In the genomic region with DNA sequence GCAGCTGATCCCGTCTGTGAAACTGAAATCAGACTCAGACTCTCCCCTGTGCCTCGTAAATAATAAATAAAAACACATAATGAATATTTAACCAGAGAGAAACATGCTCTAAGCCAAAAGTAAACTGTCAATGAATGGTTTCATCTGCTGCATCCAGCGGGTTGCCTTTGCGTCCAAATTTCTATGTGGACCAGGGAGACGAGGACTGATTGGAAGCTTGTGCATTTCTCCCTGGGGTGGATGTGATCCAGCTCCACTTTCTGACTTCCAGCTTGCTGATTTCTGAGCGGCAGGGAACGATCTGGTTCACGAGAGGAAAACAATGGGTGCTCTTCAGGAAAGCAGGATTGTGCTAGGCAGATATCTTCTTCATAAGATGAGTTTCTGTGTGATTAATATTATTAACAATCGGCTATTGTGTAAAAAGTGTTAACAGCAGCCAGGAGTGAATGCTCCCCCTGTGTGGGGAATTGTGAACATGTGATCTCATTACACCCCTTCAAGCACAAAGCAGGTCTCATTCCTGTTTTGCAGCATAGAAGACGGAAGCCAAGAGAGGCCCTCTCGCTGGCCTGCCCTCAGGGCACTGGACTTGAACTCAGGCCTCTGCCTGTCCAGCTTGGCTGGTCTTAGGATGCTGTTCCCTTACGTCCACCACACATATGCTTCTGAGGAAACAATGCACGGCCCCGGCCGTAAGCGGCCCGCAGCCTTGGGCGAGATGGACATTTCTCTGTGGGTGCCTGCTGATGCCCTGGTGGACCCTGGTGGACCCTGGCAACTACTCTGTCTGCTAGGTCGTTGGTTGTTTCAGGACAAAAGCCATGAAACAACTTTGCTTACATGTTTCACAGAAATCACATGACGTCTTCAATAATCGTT, we compare ENCODE assay signal across 29 cellular contexts.
DNase-seq lines count a peak whose midpoint lies in the region; ATAC-seq, FAIRE-seq and TF ChIP-seq lines count a peak whose summit lies in the region.
"Had no signal": no experiment of that assay in that cellular context is flagged by ENCODE, and none has a peak within 500 bp of the region (broad histone marks: within the 10 kb centered on the region; RNA-seq: fewer than 3 reads in every experiment).

No MANE protein-coding gene starts in this region.

- CTCF ChIA-PET in HepG2 (lab: Yijun Ruan, JAX; ENCODE audit: low intra/inter-chr PET ratio, low total read pairs) = no interaction called here

- TF ChIP-seq EP300 in HepG2 (IDR thresholded peaks at IDR 0.05; ENCODE audit: low read depth in 2 of 2, low read length in 2 of 2) (no peak), HepG2 (CRISPR knock-in tag; IDR thresholded peaks at IDR 0.05; ENCODE audit: borderline replicate concordance) (no peak)

- no peak overlapping the region for H3K4me3 ChIP-seq in liver (ENCODE audit: low read depth in 1 of 3, low read length in 3 of 3)
- H3K4me3 ChIP-seq in HepG2 (replicated peaks in 1 of 3; ENCODE audit: insufficient read depth in 1 of 3, low read depth in 2 of 3, low read length in 3 of 3) = no peak overlapping the region
- H3K4me3 ChIP-seq in pancreas = no peak overlapping the region

- H3K27ac ChIP-seq in liver (ENCODE audit: low read depth in 1 of 2, low read length in 2 of 2) = peak overlapping the region; percentile 80 to 95
- H3K27ac ChIP-seq in HepG2 (ENCODE audit: extremely low read length, insufficient read depth, low read length) = no peak overlapping the region
- H3K27ac ChIP-seq in pancreas = no peak overlapping the region
- H3K27ac ChIP-seq: brain microvascular endothelial cell, dorsolateral prefrontal cortex, HL-60, KMS-11, VCaP had no signal

- no peaks in the 10 kb centered on the region for H3K9me3 ChIP-seq in liver (ENCODE audit: control insufficient read depth in 4 of 4, low read length in 3 of 4)
- no peaks in the 10 kb centered on the region for H3K9me3 ChIP-seq in HepG2 (ENCODE audit: low read length)
- H3K9me3 ChIP-seq in pancreas = no peaks in the 10 kb centered on the region

- ATAC-seq in HepG2 (no peak), pancreas (peak in 3 of 4 donors; percentile 19 to 38 (median 28)), HG03097 (IDR thresholded peaks at IDR 0.05; ENCODE audit: low FRiP score, unreplicated experiment) (no peak), GM21515 (IDR thresholded peaks at IDR 0.05; ENCODE audit: unreplicated experiment) (no peak)
- ATAC-seq: activated CD4-positive, alpha-beta T cell treated with anti-CD3 and anti-CD28 coated beads for 36 hours; activated T-helper 17 cell treated with anti-CD3 and anti-CD28 coated beads, Interleukin-2, amount 50 U/mL, for 72 hours; stimulated activated memory B cell treated with anti-CD40 and anti-IgM and Interleukin-4, amounts not matched to agents 10 μg/mL and 1 μg/mL and 100 μg/mL, for 72 hours had no signal

- H3K79me2 ChIP-seq in HepG2 (ENCODE audit: insufficient read depth, low read length) = no peaks in the 10 kb centered on the region

- TF ChIP-seq CTCF in liver (IDR thresholded peaks at IDR 0.05; ENCODE audit: low read depth, low read length, missing input control) = no peak
- no peak for TF ChIP-seq CTCF in HepG2 (CRISPR knock-in tag; IDR thresholded peaks at IDR 0.05)
- TF ChIP-seq CTCF in pancreas (IDR thresholded peaks at IDR 0.05) = no peak

- no peaks in the 10 kb centered on the region for H4K20me1 ChIP-seq in HepG2 (ENCODE audit: insufficient read depth, low read length)

- no peaks in the 10 kb centered on the region for H3K36me3 ChIP-seq in liver (ENCODE audit: control insufficient read depth in 4 of 4, insufficient read depth in 3 of 4, low read depth in 1 of 4, low read length in 3 of 4)
- H3K36me3 ChIP-seq in HepG2 (replicated peaks in 1 of 2; ENCODE audit: control insufficient read depth in 1 of 2, insufficient read depth in 2 of 2, low read length in 2 of 2) = no peaks in the 10 kb centered on the region
- no peaks in the 10 kb centered on the region for H3K36me3 ChIP-seq in pancreas
- H3K36me3 ChIP-seq: brain microvascular endothelial cell had no signal

- in situ Hi-C loops in HepG2 (cut with HindIII; ENCODE audit: extremely low pct_ligation_motif_present, low pct_unique_long_range_greater_than_20kb) = no loop called here

- no peak overlapping the region for H3K4me2 ChIP-seq in HepG2 (ENCODE audit: low read depth, low read length)
- H3K4me2 ChIP-seq: KMS-11 had no signal

- no peaks in the 10 kb centered on the region for H3K27me3 ChIP-seq in liver (ENCODE audit: control insufficient read depth in 4 of 4, insufficient read depth in 4 of 4, low read length in 3 of 4)
- peaks cover 2 to 25% of the 10 kb centered on the region in 2 experiments for H3K27me3 ChIP-seq in HepG2 (ENCODE audit: control insufficient read depth in 1 of 2, insufficient read depth in 2 of 2, low read length in 2 of 2)
- peaks cover 0 to 4% (median 0%) of the 10 kb centered on the region in 4 donors for H3K27me3 ChIP-seq in pancreas
- H3K27me3 ChIP-seq: brain microvascular endothelial cell had no signal

- TF ChIP-seq RAD21 in liver (IDR thresholded peaks at IDR 0.05) (no peak), HepG2 (CRISPR knock-in tag; IDR thresholded peaks at IDR 0.05) (no peak)

- H3K4me1 ChIP-seq in liver (ENCODE audit: control insufficient read depth in 4 of 4, insufficient read depth in 4 of 4, low read length in 3 of 4) = peaks cover 8 to 22% (median 15%) of the 10 kb centered on the region in 4 donors
- H3K4me1 ChIP-seq in HepG2 (ENCODE audit: insufficient read depth, low read length) = peaks cover 12% of the 10 kb centered on the region; the same call in 1 of the 2 replicates
- peaks cover 0 to 7% (median 4%) of the 10 kb centered on the region in 3 donors for H3K4me1 ChIP-seq in pancreas

- intact Hi-C loops in HepG2 (cut with micrococcal nuclease; ENCODE audit: unreplicated experiment) = no loop called here
- intact Hi-C loops in pancreas (cut with DNase I) = no loop called here

- FAIRE-seq in HepG2 (lab: Jason Lieb, UNC) (no peak), pancreas (lab: Jason Lieb, UNC) (no peak)
- FAIRE-seq: frontal cortex, H54, RCC 7860 had no signal

- TF ChIP-seq POLR2A in HepG2 (IDR thresholded peaks at IDR 0.05; ENCODE audit: insufficient read depth in 1 of 2, low read depth in 2 of 2, low read length in 2 of 2) = no peak

- BruUV-seq in HepG2 (replicated peaks; lab: Mats Ljungman, UMichigan) = no TSS peak

- H3K9ac ChIP-seq in liver (ENCODE audit: low read depth in 1 of 2, low read length in 2 of 2) (peak overlapping the region in 1 of 2 donors; percentile 39), HepG2 (ENCODE audit: insufficient read depth, low read depth, low read length) (no peak overlapping the region)
- H3K9ac ChIP-seq: KMS-11 had no signal

- DNase-seq in HepG2 (ENCODE audit: low spot score) = no peak
- peak; percentile 18 for DNase-seq in left kidney (ENCODE audit: low read depth, low spot score)
- no peak for DNase-seq in pancreas
- no peak for DNase-seq in GOT3 (lab: John Stamatoyannopoulos, UW)
- no peak for DNase-seq in D341Med (ENCODE audit: low spot score)
- DNase-seq: activated CD4-positive, alpha-beta T cell treated with anti-CD3 and anti-CD28 coated beads for 36 hours; activated naive CD4-positive, alpha-beta T cell treated with anti-CD3 and anti-CD28 coated beads, Interleukin-2, amount 50 U/mL, for 16 hours; brain microvascular endothelial cell; Calu3; DND-41; NCI-H2081; NCI-H226; NCI-H748 treated with DMSO at 0.1 percent for 48 hours; nephron progenitor cell; SIG-M5; SW 1271; T-helper 9 cell had no signal

- WGBS in liver = 34% methylated on average over 21 of the region's 21 CpGs
- WGBS in HepG2 (ENCODE audit: low lambda C conversion rate) = 19% methylated on average over 12 of the region's 21 CpGs
- WGBS in pancreas, 2 donors = 37 to 41% methylated on average over 21 of the region's 21 CpGs

- H2AFZ ChIP-seq in HepG2 (ENCODE audit: low read length) = no peak overlapping the region

- POLR2A ChIA-PET in HepG2 (lab: Yijun Ruan, JAX) = no interaction called here

TF ChIP-seq in liver, 16 proteins besides CTCF, POLR2A, EP300 and RAD21 (continues in another document):
- TF ChIP-seq HNF4G (IDR thresholded peaks at IDR 0.05) (no peak), TAF1 (conservative IDR thresholded peaks at IDR 0.05) (no peak), SP1 (IDR thresholded peaks at IDR 0.05) (no peak), FOXA2 (IDR thresholded peaks at IDR 0.05) (no peak)
- TF ChIP-seq, protein P1, sequence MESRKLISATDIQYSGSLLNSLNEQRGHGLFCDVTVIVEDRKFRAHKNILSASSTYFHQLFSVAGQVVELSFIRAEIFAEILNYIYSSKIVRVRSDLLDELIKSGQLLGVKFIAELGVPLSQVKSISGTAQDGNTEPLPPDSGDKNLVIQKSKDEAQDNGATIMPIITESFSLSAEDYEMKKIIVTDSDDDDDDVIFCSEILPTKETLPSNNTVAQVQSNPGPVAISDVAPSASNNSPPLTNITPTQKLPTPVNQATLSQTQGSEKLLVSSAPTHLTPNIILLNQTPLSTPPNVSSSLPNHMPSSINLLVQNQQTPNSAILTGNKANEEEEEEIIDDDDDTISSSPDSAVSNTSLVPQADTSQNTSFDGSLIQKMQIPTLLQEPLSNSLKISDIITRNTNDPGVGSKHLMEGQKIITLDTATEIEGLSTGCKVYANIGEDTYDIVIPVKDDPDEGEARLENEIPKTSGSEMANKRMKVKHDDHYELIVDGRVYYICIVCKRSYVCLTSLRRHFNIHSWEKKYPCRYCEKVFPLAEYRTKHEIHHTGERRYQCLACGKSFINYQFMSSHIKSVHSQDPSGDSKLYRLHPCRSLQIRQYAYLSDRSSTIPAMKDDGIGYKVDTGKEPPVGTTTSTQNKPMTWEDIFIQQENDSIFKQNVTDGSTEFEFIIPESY (IDR thresholded peaks at IDR 0.05) = no peak

TF ChIP-seq in HepG2, 621 proteins besides CTCF, POLR2A, EP300 and RAD21 (continues in another document):
- TF ChIP-seq, protein P2, sequence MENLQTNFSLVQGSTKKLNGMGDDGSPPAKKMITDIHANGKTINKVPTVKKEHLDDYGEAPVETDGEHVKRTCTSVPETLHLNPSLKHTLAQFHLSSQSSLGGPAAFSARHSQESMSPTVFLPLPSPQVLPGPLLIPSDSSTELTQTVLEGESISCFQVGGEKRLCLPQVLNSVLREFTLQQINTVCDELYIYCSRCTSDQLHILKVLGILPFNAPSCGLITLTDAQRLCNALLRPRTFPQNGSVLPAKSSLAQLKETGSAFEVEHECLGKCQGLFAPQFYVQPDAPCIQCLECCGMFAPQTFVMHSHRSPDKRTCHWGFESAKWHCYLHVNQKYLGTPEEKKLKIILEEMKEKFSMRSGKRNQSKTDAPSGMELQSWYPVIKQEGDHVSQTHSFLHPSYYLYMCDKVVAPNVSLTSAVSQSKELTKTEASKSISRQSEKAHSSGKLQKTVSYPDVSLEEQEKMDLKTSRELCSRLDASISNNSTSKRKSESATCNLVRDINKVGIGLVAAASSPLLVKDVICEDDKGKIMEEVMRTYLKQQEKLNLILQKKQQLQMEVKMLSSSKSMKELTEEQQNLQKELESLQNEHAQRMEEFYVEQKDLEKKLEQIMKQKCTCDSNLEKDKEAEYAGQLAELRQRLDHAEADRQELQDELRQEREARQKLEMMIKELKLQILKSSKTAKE (CRISPR knock-in tag; IDR thresholded peaks at IDR 0.05; ENCODE audit: borderline replicate concordance) = no peak
- TF ChIP-seq MXD4 (CRISPR knock-in tag; IDR thresholded peaks at IDR 0.05) (no peak), ZNF850 (CRISPR knock-in tag; conservative IDR thresholded peaks at IDR 0.05) (no peak), DPF2 (CRISPR knock-in tag; IDR thresholded peaks at IDR 0.05; ENCODE audit: borderline replicate concordance, low read depth) (no peak), RBFOX2 (IDR thresholded peaks at IDR 0.05; ENCODE audit: low read depth, low read length) (no peak)

Comparison
In these comparisons a context has a peak if more than half of its experiments do, and no peak if none do; other contexts are left out.
1. H3K27ac ChIP-seq: peak in liver (2 of 2); none in HepG2 (single experiment) and pancreas (0 of 4).
2. ATAC-seq: peak in pancreas (3 of 4); none in HepG2 (single experiment), HG03097 (single experiment) and GM21515 (single experiment).